8 cellular contexts compared by ENCODE assay signal in genomic region chr19:17243340-17243853, GRCh38. TPM values are rescaled to one million over a fixed set of nuclear protein-coding genes. Genes with fewer than 3 reads are reported as not detected.
A peak's percentile ranks its signal among the peaks of the same experiment; 100 is the strongest.
DNase-seq lines count a peak whose midpoint lies in the region; ATAC-seq and TF ChIP-seq lines count a peak whose summit lies in the region.
"Had no signal": no experiment of that assay in that cellular context is flagged by ENCODE, and none has a peak within 500 bp of the region (broad histone marks: within the 10 kb centered on the region; RNA-seq: fewer than 3 reads in every experiment).

No MANE protein-coding gene starts in this region.

- H3K36me3 Mint-ChIP-seq in activated B cell treated with CpG ODN at 0.5 μM for 24 hours (ENCODE audit: low read depth), result no peaks in the 10 kb centered on the region
- H3K36me3 Mint-ChIP-seq in CD4-positive, alpha-beta memory T cell, result no peaks in the 10 kb centered on the region
- H3K36me3 Mint-ChIP-seq: activated naive CD4-positive, alpha-beta T cell treated with anti-CD3 and anti-CD28 coated beads, Interleukin-2, amount 50 U/mL, for 24 hours had no signal

- H3K27me3 ChIP-seq in BJ (ENCODE audit: control insufficient read depth, insufficient read depth, low read length), result no peaks in the 10 kb centered on the region
- H3K27me3 ChIP-seq in mesendoderm (ENCODE audit: insufficient read depth, low read length, poor library complexity), result no peaks in the 10 kb centered on the region
- no peaks in the 10 kb centered on the region for H3K27me3 ChIP-seq in CD4-positive, alpha-beta memory T cell (ENCODE audit: insufficient read depth, low read length)

- H3K4me3 ChIP-seq in BJ (ENCODE audit: low read depth, low read length), result peak overlapping the region; percentile 96
- H3K4me3 ChIP-seq in mesendoderm (ENCODE audit: low read length), result peak overlapping the region; percentile 92
- no peak overlapping the region for H3K4me3 ChIP-seq in CD4-positive, alpha-beta memory T cell (ENCODE audit: low read length in 2 of 2)

- no peak overlapping the region for H3K23ac ChIP-seq in mesendoderm (ENCODE audit: low read length)

- peak overlapping the region; percentile 86 for H3K4ac ChIP-seq in mesendoderm (ENCODE audit: low read depth, low read length)

- no peak overlapping the region for H2BK15ac ChIP-seq in mesendoderm (replicated peaks; ENCODE audit: low read depth)

- WGBS in mesendoderm (ENCODE audit: extremely low coverage, insufficient coverage, low lambda C conversion rate), result no CpG with 5 or more reads among the region's 10 CpGs

- H3K9ac ChIP-seq in mesendoderm (ENCODE audit: low read length), result peak overlapping the region; percentile 88

- CTCF ChIA-PET in BJ (lab: Yijun Ruan, JAX) (interaction anchor here (0.6 to 2.3 kb wide), 6 partner anchors 8 to 39 kb away, joined by 3 to 14 read pairs (median 3); partner anchors contain the start of gene ANKLE1), activated B cell treated with CpG ODN at 0.5 μM for 24 hours (lab: Charles Lee) (no interaction called here)
- CTCF ChIA-PET in CD4-positive, alpha-beta memory T cell (lab: Charles Lee; ENCODE audit: partially characterized antibody), result no interaction called here

- no peak for DNase-seq in BJ (ENCODE audit: low read depth)
- DNase-seq in activated B cell treated with CpG ODN at 0.5 μM for 24 hours, result no peak
- DNase-seq in mesendoderm, result no peak
- no peak for DNase-seq in activated CD4-positive, alpha-beta T cell treated with anti-CD3 and anti-CD28 coated beads, Interleukin-2, amount 50 U/mL, for 1 hour
- DNase-seq in CD4-positive, alpha-beta memory T cell, result no peak
- no peak for DNase-seq in NCI-H82 treated with DMSO at 0.1 percent for 48 hours (lab: John Stamatoyannopoulos, UW; ENCODE audit: unreplicated experiment)

- H2BK120ac ChIP-seq in mesendoderm (ENCODE audit: low read depth, low read length), result peak overlapping the region; percentile 31

- H2BK5ac ChIP-seq in mesendoderm (ENCODE audit: low read length), result no peak overlapping the region

- H3K4me1 Mint-ChIP-seq in activated B cell treated with CpG ODN at 0.5 μM for 24 hours, result peaks cover 13% of the 10 kb centered on the region
- H3K4me1 Mint-ChIP-seq in CD4-positive, alpha-beta memory T cell, result peaks cover 0 to 4% (median 3%) of the 10 kb centered on the region in 4 donors

- H3K36me3 ChIP-seq in BJ (ENCODE audit: control insufficient read depth, insufficient read depth, low read length), result peaks cover 8% of the 10 kb centered on the region
- peaks cover 2% of the 10 kb centered on the region for H3K36me3 ChIP-seq in mesendoderm (ENCODE audit: control insufficient read depth, insufficient read depth, low read length)
- no peaks in the 10 kb centered on the region for H3K36me3 ChIP-seq in CD4-positive, alpha-beta memory T cell (ENCODE audit: insufficient read depth, low read length)

- no peak for TF ChIP-seq CTCF in BJ (IDR thresholded peaks at IDR 0.05; ENCODE audit: insufficient read depth, low read depth, low read length)
- no peak for TF ChIP-seq CTCF in activated B cell treated with CpG ODN at 0.5 μM for 24 hours (IDR thresholded peaks at IDR 0.05)

- H3K4me2 ChIP-seq in mesendoderm (ENCODE audit: low read length), result peak overlapping the region; percentile 76

- peak overlapping the region; percentile 97 for H3K56ac ChIP-seq in mesendoderm (ENCODE audit: low read length)

- no peak for ATAC-seq in activated B cell treated with CpG ODN at 0.5 μM for 24 hours (ENCODE audit: low read depth)

- H3K27me3 Mint-ChIP-seq in activated B cell treated with CpG ODN at 0.5 μM for 24 hours, result no peaks in the 10 kb centered on the region
- no peaks in the 10 kb centered on the region for H3K27me3 Mint-ChIP-seq in CD4-positive, alpha-beta memory T cell
- H3K27me3 Mint-ChIP-seq: activated naive CD4-positive, alpha-beta T cell treated with anti-CD3 and anti-CD28 coated beads, Interleukin-2, amount 50 U/mL, for 24 hours had no signal

- no peaks in the 10 kb centered on the region for H3K9me3 ChIP-seq in CD4-positive, alpha-beta memory T cell (ENCODE audit: control insufficient read depth in 1 of 2, low read length in 2 of 2)

- no peak overlapping the region for H4K5ac ChIP-seq in mesendoderm (ENCODE audit: low read length)

- no peak overlapping the region for H3K27ac ChIP-seq in mesendoderm (ENCODE audit: low read depth, low read length)
- H3K27ac ChIP-seq in CD4-positive, alpha-beta memory T cell (ENCODE audit: low read depth, low read length), result no peak overlapping the region

- peak overlapping the region; percentile 24 for H3K27ac Mint-ChIP-seq in activated B cell treated with CpG ODN at 0.5 μM for 24 hours
- peak overlapping the region in 3 of 7 donors; percentile 29 to 63 (median 48) for H3K27ac Mint-ChIP-seq in CD4-positive, alpha-beta memory T cell
- H3K27ac Mint-ChIP-seq: activated naive CD4-positive, alpha-beta T cell treated with anti-CD3 and anti-CD28 coated beads, Interleukin-2, amount 50 U/mL, for 24 hours had no signal

- H3K4me1 ChIP-seq in mesendoderm (ENCODE audit: control insufficient read depth, low read depth, low read length), result peaks cover 11% of the 10 kb centered on the region
- H3K4me1 ChIP-seq in CD4-positive, alpha-beta memory T cell (ENCODE audit: insufficient read depth, low read length), result peaks cover 11% of the 10 kb centered on the region

- POLR2A ChIA-PET in BJ (lab: Charles Lee), result no interaction called here
- POLR2A ChIA-PET in activated B cell treated with CpG ODN at 0.5 μM for 24 hours (lab: Charles Lee), result interaction anchor here (0.5 to 2.9 kb wide), 8 partner anchors 17 to 656 kb away, joined by 3 to 16 read pairs (median 4); partner anchors contain the start of genes OCEL1 and USE1
- POLR2A ChIA-PET in CD4-positive, alpha-beta memory T cell (lab: Charles Lee; ENCODE audit: partially characterized antibody), result interaction anchor here (0.6 to 1.9 kb wide), 3 partner anchors 9 to 28 kb away, joined by 3 to 9 read pairs (median 4); partner anchors contain the start of genes OCEL1 and USE1

- peak overlapping the region; percentile 28 for H3K4me3 Mint-ChIP-seq in activated B cell treated with CpG ODN at 0.5 μM for 24 hours
- peak overlapping the region in 4 of 8 donors; percentile 32 to 58 (median 50) for H3K4me3 Mint-ChIP-seq in CD4-positive, alpha-beta memory T cell
- H3K4me3 Mint-ChIP-seq: activated naive CD4-positive, alpha-beta T cell treated with anti-CD3 and anti-CD28 coated beads, Interleukin-2, amount 50 U/mL, for 24 hours had no signal

- H3K79me2 ChIP-seq in mesendoderm (ENCODE audit: control insufficient read depth, insufficient read depth, low read length), result peaks cover 42% of the 10 kb centered on the region

- peaks cover 10% of the 10 kb centered on the region for H3K79me1 ChIP-seq in mesendoderm (ENCODE audit: low read length)

- intact Hi-C loops in activated B cell treated with CpG ODN at 0.5 μM for 24 hours (cut with micrococcal nuclease), result no loop called here
- intact Hi-C loops in CD4-positive, alpha-beta memory T cell (cut with micrococcal nuclease), result no loop called here

- peak overlapping the region; percentile 96 for H3K18ac ChIP-seq in mesendoderm (ENCODE audit: low read length)

- no peak overlapping the region for H4K8ac ChIP-seq in mesendoderm (ENCODE audit: low read depth, low read length)

- H2AK5ac ChIP-seq in mesendoderm (ENCODE audit: low read length), result no peak overlapping the region

- no peaks in the 10 kb centered on the region for H3K9me3 Mint-ChIP-seq in activated B cell treated with CpG ODN at 0.5 μM for 24 hours
- H3K9me3 Mint-ChIP-seq in CD4-positive, alpha-beta memory T cell, result peaks cover 0 to 2% (median 0%) of the 10 kb centered on the region in 8 donors
- H3K9me3 Mint-ChIP-seq: activated naive CD4-positive, alpha-beta T cell treated with anti-CD3 and anti-CD28 coated beads, Interleukin-2, amount 50 U/mL, for 24 hours had no signal

RNA-seq across cellular contexts. Expression of gene NR2F6, which starts 2.3 kb away (rescaled TPM):
- 26.1 and 28.0 TPM in 2 replicates for polyA plus RNA-seq in BJ (2011; rRNA removed)
- 13.8 and 19.4 TPM in 2 replicates for polyA minus RNA-seq in BJ (2011; rRNA and poly(A)+ RNA removed)
- total RNA-seq in activated B cell treated with CpG ODN at 0.5 μM for 24 hours, result 4.3 and 4.6 TPM in 2 replicates
- polyA plus RNA-seq in mesendoderm (2013, experiment 1 of 2), result 63.1 TPM
- 61.8 TPM for polyA plus RNA-seq in mesendoderm (2013, experiment 2 of 2)
- total RNA-seq in CD4-positive, alpha-beta memory T cell, result 1 to 10 TPM; 7.1 TPM
- 1 to 10 TPM; 1.2 to 2.3 TPM for polyA plus RNA-seq in CD4-positive, alpha-beta memory T cell

RNA-seq across cellular contexts. Expression of gene OCEL1, which starts 17.4 kb away (rescaled TPM):
- polyA plus RNA-seq in BJ (2011; rRNA removed), result 8.1 and 10.0 TPM in 2 replicates
- 5.9 and 6.1 TPM in 2 replicates for polyA minus RNA-seq in BJ (2011; rRNA and poly(A)+ RNA removed)
- 22.4 and 25.8 TPM in 2 replicates for total RNA-seq in activated B cell treated with CpG ODN at 0.5 μM for 24 hours
- 17.6 TPM for polyA plus RNA-seq in mesendoderm (2013, experiment 1 of 2)
- 17.5 TPM for polyA plus RNA-seq in mesendoderm (2013, experiment 2 of 2)
- total RNA-seq in CD4-positive, alpha-beta memory T cell, result 10 to 100 TPM; 23.9 to 29.3 TPM
- polyA plus RNA-seq in CD4-positive, alpha-beta memory T cell, result 10 to 100 TPM; 37.8 to 38.0 TPM

RNA-seq across cellular contexts. Expression of gene USHBP1, which starts 21.1 kb away (rescaled TPM):
- polyA plus RNA-seq in BJ (2011; rRNA removed), result not detected in 2 replicates
- polyA minus RNA-seq in BJ (2011; rRNA and poly(A)+ RNA removed), result not detected in 2 replicates
- total RNA-seq in activated B cell treated with CpG ODN at 0.5 μM for 24 hours, result 0.42 and 0.44 TPM in 2 replicates
- polyA plus RNA-seq in mesendoderm (2013, experiment 1 of 2), result 1.6 TPM
- 1.5 TPM for polyA plus RNA-seq in mesendoderm (2013, experiment 2 of 2)
- under 1 TPM in 1 of 2 experiments, not detected in 1; 0.33 TPM for total RNA-seq in CD4-positive, alpha-beta memory T cell
- polyA plus RNA-seq in CD4-positive, alpha-beta memory T cell, result under 1 TPM in 1 of 2 donors, not detected in 1; 0.10 TPM
- total RNA-seq: HT1080 had no signal

RNA-seq across cellular contexts. Expression of gene BABAM1, which starts 23.8 kb away (rescaled TPM):
- polyA plus RNA-seq in BJ (2011; rRNA removed), result 90.1 and 122 TPM in 2 replicates
- 26.2 and 34.5 TPM in 2 replicates for polyA minus RNA-seq in BJ (2011; rRNA and poly(A)+ RNA removed)
- total RNA-seq in activated B cell treated with CpG ODN at 0.5 μM for 24 hours, result 121 and 135 TPM in 2 replicates
- 119 TPM for polyA plus RNA-seq in mesendoderm (2013, experiment 1 of 2)
- polyA plus RNA-seq in mesendoderm (2013, experiment 2 of 2), result 120 TPM
- total RNA-seq in CD4-positive, alpha-beta memory T cell, result 100 to 1,000 TPM; 101 to 112 TPM
- polyA plus RNA-seq in CD4-positive, alpha-beta memory T cell, result 100 to 1,000 TPM in 1 of 2 donors, 10 to 100 TPM in 1; 92.0 to 171 TPM

RNA-seq across cellular contexts. Expression of gene USE1, which starts 28.2 kb away (rescaled TPM):
- 27.9 and 29.7 TPM in 2 replicates for polyA plus RNA-seq in BJ (2011; rRNA removed)
- polyA minus RNA-seq in BJ (2011; rRNA and poly(A)+ RNA removed), result 10.1 and 13.0 TPM in 2 replicates
- total RNA-seq in activated B cell treated with CpG ODN at 0.5 μM for 24 hours, result 41.9 and 43.4 TPM in 2 replicates
- polyA plus RNA-seq in mesendoderm (2013, experiment 1 of 2), result 7.1 TPM
- 7.3 TPM for polyA plus RNA-seq in mesendoderm (2013, experiment 2 of 2)
- total RNA-seq in CD4-positive, alpha-beta memory T cell, result 10 to 100 TPM; 38.1 to 42.8 TPM
- polyA plus RNA-seq in CD4-positive, alpha-beta memory T cell, result 10 to 100 TPM; 36.5 to 44.3 TPM

Comparison
In these comparisons a context has a peak if more than half of its experiments do, and no peak if none do; other contexts are left out.
1. H3K4me3 ChIP-seq: peak in BJ (single experiment) and mesendoderm (single experiment); none in CD4-positive, alpha-beta memory T cell (0 of 2).